8 cellular contexts compared by ENCODE assay signal in genomic region chr10:58268946-58269831, GRCh38. TPM values are rescaled to one million over a fixed set of nuclear protein-coding genes. Genes with fewer than 3 reads are reported as not detected.
A peak's percentile ranks its signal among the peaks of the same experiment; 100 is the strongest.
DNase-seq lines count a peak whose midpoint lies in the region; ATAC-seq, FAIRE-seq and TF ChIP-seq lines count a peak whose summit lies in the region.

Gene CISD1, plus strand, starts transcription at chr10:58269162. Its CDS starts 112 bp downstream, at chr10:58269274.

- H3K4me3 ChIP-seq in AG10803 (ENCODE audit: low read length) (peak within 1 kb of the TSS; percentile 83), keratinocyte (ENCODE audit: control insufficient read depth in 2 of 3, extremely low read depth in 1 of 3, insufficient read depth in 2 of 3, low read depth in 1 of 3, low read length in 3 of 3) (peak within 1 kb of the TSS; percentile 69 to 97 (median 96))

- peak within 1 kb of the TSS; percentile 97 for H3K27ac ChIP-seq in keratinocyte (ENCODE audit: control insufficient read depth, insufficient read depth, low read length)

- H3K4me1 ChIP-seq in keratinocyte (ENCODE audit: control insufficient read depth, extremely low read depth, insufficient read depth, low read length) = peaks cover 30% of the 10 kb centered on the region

- H3K36me3 ChIP-seq in keratinocyte (ENCODE audit: control insufficient read depth in 2 of 2, extremely low read depth in 1 of 2, insufficient read depth in 2 of 2, low read length in 2 of 2) = no peaks in the 10 kb centered on the region

- H3K9me3 ChIP-seq in keratinocyte (ENCODE audit: control insufficient read depth, low read depth, low read length) = no peaks in the 10 kb centered on the region

- H3K79me2 ChIP-seq in keratinocyte (ENCODE audit: control insufficient read depth, insufficient read depth, low read length) = peaks cover 63% of the 10 kb centered on the region

- TF ChIP-seq CTCF in AG10803 (conservative IDR thresholded peaks at IDR 0.05; ENCODE audit: low read length) (no peak), keratinocyte (optimal IDR thresholded peaks at IDR 0.05 in 1 of 3, IDR thresholded peaks at IDR 0.05 in 1 of 3, conservative IDR thresholded peaks at IDR 0.05 in 1 of 3; ENCODE audit: extremely low read depth in 1 of 3, insufficient read depth in 2 of 3, low read length in 3 of 3) (no peak)

- H2AFZ ChIP-seq in keratinocyte (ENCODE audit: control insufficient read depth, low read length) = peak within 1 kb of the TSS; percentile 96

- no peaks in the 10 kb centered on the region for H3K9me1 ChIP-seq in keratinocyte (ENCODE audit: control insufficient read depth, extremely low read depth, insufficient read depth, low read length)

- H3K4me2 ChIP-seq in keratinocyte (ENCODE audit: control insufficient read depth, extremely low read depth, insufficient read depth, low read depth, low read length) = peak within 1 kb of the TSS; percentile 98

- dilution Hi-C loops in keratinocyte (cut with MboI; ENCODE audit: extremely low pct_ligation_motif_present, low sequenced_read_pairs) = no loop called here

- ATAC-seq in GM19043 (IDR thresholded peaks at IDR 0.05; ENCODE audit: low read depth, unreplicated experiment) = peak; percentile 49
- peak; percentile 76 for ATAC-seq in HG03378 (IDR thresholded peaks at IDR 0.05; ENCODE audit: unreplicated experiment)

- DNase-seq in AG10803 (ENCODE audit: low read depth) (peak; percentile 100), NCI-H460 (ENCODE audit: extremely low read depth, low read depth) (peak; percentile 99), cerebellar nuclear complex (lab: John Stamatoyannopoulos, UW) (peak; percentile 82 to 90), keratinocyte (ENCODE audit: low read depth, low spot score) (peak; percentile 96)
- DNase-seq in activated CD4-positive, CD25-positive, alpha-beta regulatory T cell treated with anti-CD3 and anti-CD28 coated beads, Interleukin-2, amount 50 U/mL, for 72 hours = peak; percentile 93
- peak; percentile 88 for DNase-seq in stimulated activated CD4-positive, alpha-beta T cell treated with anti-CD3 and anti-CD28 coated beads, Interleukin-15, amount 100 ng/mL, for 1 hour (ENCODE audit: low read depth in 1 of 2, low spot score in 1 of 2)

- peak; percentile 77 for FAIRE-seq in keratinocyte (lab: Jason Lieb, UNC)

- H4K20me1 ChIP-seq in keratinocyte (ENCODE audit: control insufficient read depth, extremely low read depth, insufficient read depth, low read length) = no peaks in the 10 kb centered on the region

- peak within 1 kb of the TSS; percentile 94 for H3K9ac ChIP-seq in keratinocyte (ENCODE audit: control insufficient read depth, extremely low read depth, insufficient read depth, low read length)

- H3K27me3 ChIP-seq in keratinocyte (ENCODE audit: control insufficient read depth, extremely low read depth, insufficient read depth, low read length) = no peaks in the 10 kb centered on the region

RNA-seq across cellular contexts. Expression of gene CISD1, which starts in this region (rescaled TPM):
- 71.7 and 77.7 TPM in 2 replicates for total RNA-seq in NCI-H460 (2014; rRNA removed; shearing (Covaris generic))
- 36.7 and 42.0 TPM in 2 replicates for polyA plus RNA-seq in NCI-H460 (2014; cell fraction: nucleus; rRNA removed)
- polyA plus RNA-seq in keratinocyte = 42.8 to 81.7 TPM (median 55.0 TPM) in 3 replicates
- polyA plus RNA-seq in keratinocyte (2011; ENCODE audit: low read depth) = 8.4 TPM
- 38.3 and 82.1 TPM in 2 replicates for polyA plus RNA-seq in keratinocyte (2011; cell fraction: cytosol; rRNA removed)
- polyA plus RNA-seq in keratinocyte (2011; cell fraction: nucleus; rRNA removed) = 26.0 and 38.1 TPM in 2 replicates
- polyA plus RNA-seq in keratinocyte (2012; ENCODE audit: low replicate concordance) = 28.7 and 33.2 TPM in 2 replicates
- polyA minus RNA-seq in keratinocyte = 1.3 to 8.8 TPM (median 8.1 TPM) in 3 replicates
- 5.4 TPM for polyA minus RNA-seq in keratinocyte (2011; cell fraction: cytosol; rRNA and poly(A)+ RNA removed)
- 2.4 and 5.7 TPM in 2 replicates for polyA minus RNA-seq in keratinocyte (2011; cell fraction: nucleus; rRNA and poly(A)+ RNA removed)

Comparison
In these comparisons a context has a peak if more than half of its experiments do, and no peak if none do; other contexts are left out.
1. Peak in every context shown above with its lines: DNase-seq, ATAC-seq, H3K4me3 ChIP-seq and H3K27ac ChIP-seq.